In the genomic region with DNA sequence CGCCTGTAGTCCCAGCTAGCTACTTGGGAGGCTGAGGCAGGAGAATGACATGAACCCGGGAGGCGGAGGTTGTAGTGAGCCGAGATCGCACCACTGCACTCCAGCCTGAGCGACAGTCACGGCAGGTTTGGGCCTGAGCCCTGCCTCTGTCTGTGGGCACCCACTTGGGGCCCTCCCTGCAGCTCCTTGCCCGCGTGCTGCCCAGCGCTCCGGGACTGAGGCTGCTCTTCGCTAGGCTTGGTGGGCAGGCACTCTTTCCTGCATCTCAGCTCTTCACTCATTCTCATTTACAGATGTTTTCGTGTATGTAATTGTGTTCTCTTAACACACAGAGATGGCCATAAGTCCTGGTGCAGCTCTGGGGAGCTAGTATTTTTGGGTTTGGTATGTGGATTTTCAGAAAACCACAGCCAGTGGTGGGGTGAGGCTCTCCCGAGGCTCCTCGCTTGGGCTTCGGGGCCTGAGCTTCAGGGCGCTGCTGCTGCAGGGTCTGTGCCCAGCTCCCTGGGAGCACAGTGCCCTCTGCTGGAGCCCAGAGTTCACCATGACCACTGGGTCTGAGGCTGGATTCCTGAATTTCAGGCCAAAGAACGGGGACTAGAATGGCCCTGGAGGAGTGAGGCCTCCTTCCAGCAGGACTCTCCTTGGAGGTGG, we compare ENCODE assay signal across 8 cellular contexts. TPM values are rescaled to one million over a fixed set of nuclear protein-coding genes. Genes with fewer than 3 reads are reported as not detected.
DNase-seq lines count a peak whose midpoint lies in the region; ATAC-seq and TF ChIP-seq lines count a peak whose summit lies in the region.

No MANE protein-coding gene starts in this region.

- no peaks in the 10 kb centered on the region for H3K27me3 Mint-ChIP-seq in T-cell

- intact Hi-C loops in ascending aorta (cut with DNase I) (loop anchor here (5.0 to 10.0 kb wide), 2 partner anchors 162 to 390 kb away; a partner anchor contains a TSS), sciatic nerve (cut with DNase I) (loop anchor here (5.0 to 10.0 kb wide), 2 partner anchors 255 to 392 kb away; no protein-coding TSS in a partner anchor)

- peak; percentile 12 for DNase-seq in DMS79 (lab: John Stamatoyannopoulos, UW)
- peak; percentile 68 for DNase-seq in KBM-7
- DNase-seq in T-cell = peak; percentile 37 to 73 (median 61)
- DNase-seq in ascending aorta (ENCODE audit: low spot score in 2 of 2) = peak in 1 of 2 donors; percentile 86
- peak; percentile 82 for DNase-seq in right atrium auricular region (ENCODE audit: low spot score)
- DNase-seq in sciatic nerve (ENCODE audit: low spot score) = peak; percentile 91
- DNase-seq in LoVo (ENCODE audit: low spot score) = no peak

- H3K36me3 ChIP-seq in ascending aorta (peaks cover 20 to 21% of the 10 kb centered on the region in 2 donors), right atrium auricular region (peaks cover 26% of the 10 kb centered on the region)

- H3K4me1 ChIP-seq in ascending aorta (peaks cover 23 to 47% of the 10 kb centered on the region in 2 donors), right atrium auricular region (peaks cover 0 to 77% of the 10 kb centered on the region in 2 donors)

- no peaks in the 10 kb centered on the region for H3K9me3 Mint-ChIP-seq in T-cell

- POLR2A ChIA-PET in T-cell (lab: Charles Lee) = no interaction called here

- H3K27me3 ChIP-seq in ascending aorta = no peaks in the 10 kb centered on the region
- H3K27me3 ChIP-seq in right atrium auricular region = no peaks in the 10 kb centered on the region

- CTCF ChIA-PET in T-cell (lab: Charles Lee) = interaction anchor here (0.5 to 1.4 kb wide), 17 partner anchors 9 to 965 kb away, joined by 3 to 8 read pairs (median 3); a partner anchor contains a TSS

- H3K4me3 Mint-ChIP-seq in T-cell = peak overlapping the region in 2 of 3 donors; percentile 3 to 40

- ATAC-seq in T-cell (replicated peaks in 1 of 4) (peak; percentile 74 to 79 (median 76)), sciatic nerve (peak; percentile 88), HG03565 (IDR thresholded peaks at IDR 0.05; ENCODE audit: unreplicated experiment) (no peak)

- TF ChIP-seq CTCF in ascending aorta (IDR thresholded peaks at IDR 0.05) (peak; percentile 77 to 86 (median 77)), right atrium auricular region (IDR thresholded peaks at IDR 0.05) (peak; percentile 77 to 91)

- no peak overlapping the region for H3K4me3 ChIP-seq in ascending aorta
- no peak overlapping the region for H3K4me3 ChIP-seq in right atrium auricular region

- peaks cover 34% of the 10 kb centered on the region for H3K36me3 Mint-ChIP-seq in T-cell

- peak overlapping the region; percentile 57 to 66 for H3K27ac Mint-ChIP-seq in T-cell

- H3K9me3 ChIP-seq in ascending aorta = no peaks in the 10 kb centered on the region
- no peaks in the 10 kb centered on the region for H3K9me3 ChIP-seq in right atrium auricular region

- in situ Hi-C loops in KBM-7 (cut with MboI; ENCODE audit: low pct_unique_long_range_greater_than_20kb, low sequenced_read_pairs) = no loop called here

- peaks cover 56 to 74% (median 58%) of the 10 kb centered on the region in 3 donors for H3K4me1 Mint-ChIP-seq in T-cell

- H3K27ac ChIP-seq in ascending aorta (peak overlapping the region; percentile 81 to 90), right atrium auricular region (peak overlapping the region; percentile 37 to 76)

RNA-seq across cellular contexts. Expression of a gene that starts 15.2 kb away (rescaled TPM):
- total RNA-seq in T-cell (100 to 1,000 TPM; 114 to 143 (median 127) TPM), ascending aorta (225 TPM), right atrium auricular region (10 to 100 TPM; 27.6 to 61.5 TPM), sciatic nerve (57.8 TPM)

RNA-seq across cellular contexts. Expression of a gene that starts 49.0 kb away (rescaled TPM):
- total RNA-seq in T-cell = under 1 TPM in 2 of 5 donors, not detected in 3; 0.20 TPM
- total RNA-seq in ascending aorta = not detected
- 1 to 10 TPM in 1 of 2 donors, under 1 TPM in 1; 0.79 to 1.6 TPM for total RNA-seq in right atrium auricular region
- 19.7 TPM for total RNA-seq in sciatic nerve

RNA-seq across cellular contexts. Expression of a gene that starts 55.9 kb away (rescaled TPM):
- total RNA-seq in T-cell (not detected), ascending aorta (5.0 TPM), right atrium auricular region (10 to 100 TPM in 1 of 2 donors, 1 to 10 TPM in 1; 7.8 to 12.5 TPM), sciatic nerve (7.6 TPM)
